ENCODE assay signal across 9 cellular contexts in the genomic region with DNA sequence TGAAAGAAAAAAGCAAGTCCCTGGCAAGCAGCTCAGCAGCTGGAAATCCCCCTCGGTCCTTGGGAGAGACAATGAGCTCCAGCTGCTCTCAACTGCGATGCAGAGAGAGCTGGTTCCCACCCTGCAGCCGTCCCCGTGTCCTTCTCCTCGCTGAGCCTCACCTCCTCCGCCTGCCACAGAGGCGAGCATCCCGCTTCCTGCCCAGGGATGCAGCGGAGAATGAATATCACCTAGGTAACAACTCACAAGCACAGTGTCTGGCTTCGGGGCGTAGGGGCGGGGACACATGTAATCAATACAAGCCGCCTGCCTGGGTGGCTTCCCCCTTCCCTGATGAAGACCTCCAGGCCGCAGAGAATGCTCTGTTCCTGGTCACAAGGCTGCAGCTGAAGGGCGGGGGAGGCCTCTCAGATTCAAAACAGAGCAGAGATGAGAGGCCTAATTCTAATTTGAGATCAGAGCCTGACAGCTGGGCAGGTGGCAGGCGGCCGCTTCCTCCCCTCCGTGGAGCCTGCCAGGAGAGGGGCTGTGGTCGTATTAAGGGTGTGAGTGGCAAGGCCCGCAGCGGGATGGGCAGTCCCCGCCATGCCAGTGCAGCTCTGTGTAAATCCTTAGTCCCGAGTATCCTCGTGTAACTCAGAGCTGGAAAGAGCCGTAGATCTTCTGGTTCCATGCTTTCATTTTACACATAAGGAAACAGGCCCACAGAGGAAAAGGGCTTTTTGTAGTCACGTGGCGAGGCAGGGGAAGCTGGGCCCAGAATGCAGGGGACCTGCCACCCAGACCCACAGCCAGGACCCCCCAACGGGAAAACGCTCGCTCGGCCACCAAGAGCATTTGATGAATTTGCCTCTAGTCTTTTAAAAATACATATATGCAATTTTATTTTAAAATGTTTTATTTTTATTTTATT. TPM values are rescaled to one million over a fixed set of nuclear protein-coding genes. Genes with fewer than 3 reads are reported as not detected.
DNase-seq lines count a peak whose midpoint lies in the region; ATAC-seq, FAIRE-seq and TF ChIP-seq lines count a peak whose summit lies in the region.
"Had no signal": no experiment of that assay in that cellular context is flagged by ENCODE, and none has a peak within 500 bp of the region (broad histone marks: within the 10 kb centered on the region; RNA-seq: fewer than 3 reads in every experiment).

No MANE protein-coding gene starts in this region.

- ATAC-seq in GM21786 (IDR thresholded peaks at IDR 0.05; ENCODE audit: unreplicated experiment) = peak; percentile 51

- no peaks in the 10 kb centered on the region for H3K9me3 Mint-ChIP-seq in nephron progenitor cell

- TF ChIP-seq POLR2A in GM12892 (IDR thresholded peaks at IDR 0.05; ENCODE audit: low read depth, low read length) = peak; percentile 61; the same call in 1 of the 2 replicates

- no peak overlapping the region for H3K4me3 Mint-ChIP-seq in nephron progenitor cell

- peak; percentile 92 for FAIRE-seq in GM12892 (lab: Jason Lieb, UNC)
- no peak for FAIRE-seq in small intestine (lab: Jason Lieb, UNC)
- FAIRE-seq: endometrium had no signal

- H3K36me3 ChIP-seq in small intestine (ENCODE audit: control insufficient read depth in 2 of 2, insufficient read depth in 2 of 2, low read length in 2 of 2) = no peaks in the 10 kb centered on the region

- no peak overlapping the region for H3K27ac Mint-ChIP-seq in nephron progenitor cell

- H3K4me3 ChIP-seq in small intestine (ENCODE audit: low read depth in 1 of 2, low read length in 2 of 2) = no peak overlapping the region

- 43 to 61% (median 50%) methylated on average over 30 to 31 of the region's 31 CpGs for WGBS in small intestine, 3 donors

- TF ChIP-seq CTCF in nephron progenitor cell (IDR thresholded peaks at IDR 0.05) = no peak

- no peaks in the 10 kb centered on the region for H3K36me3 Mint-ChIP-seq in nephron progenitor cell (ENCODE audit: low read depth)

- peaks cover 5% of the 10 kb centered on the region for H3K27me3 Mint-ChIP-seq in nephron progenitor cell (ENCODE audit: low read depth, poor library complexity)

- H3K27ac ChIP-seq in caudate nucleus (ENCODE audit: low read depth, low read length) (peak overlapping the region; percentile 78), small intestine (ENCODE audit: low read depth in 1 of 2, low read length in 1 of 2) (peak overlapping the region in 1 of 2 donors; percentile 81)

- no peaks in the 10 kb centered on the region for H3K27me3 ChIP-seq in small intestine (ENCODE audit: control insufficient read depth in 2 of 2, insufficient read depth in 2 of 2, low read length in 2 of 2)

- peak; percentile 61 for DNase-seq in GM12892 (ENCODE audit: insufficient read length)
- peak; percentile 56 to 61 for DNase-seq in NCI-H187 (lab: John Stamatoyannopoulos, UW)
- DNase-seq in caudate nucleus (lab: John Stamatoyannopoulos, UW) = peak in 37 of 61 donors; percentile 19 to 74 (median 37)
- peak; percentile 71 for DNase-seq in nephron progenitor cell
- no peak for DNase-seq in SW480 (ENCODE audit: low spot score)
- no peak for DNase-seq in HuH-7.5 (ENCODE audit: low spot score)
- DNase-seq in small intestine = no peak

- no peaks in the 10 kb centered on the region for H3K9me3 ChIP-seq in small intestine (ENCODE audit: control insufficient read depth, low read depth)

- peaks cover 23% of the 10 kb centered on the region for H3K4me1 Mint-ChIP-seq in nephron progenitor cell

- peaks cover 0 to 3% of the 10 kb centered on the region in 2 donors for H3K4me1 ChIP-seq in small intestine (ENCODE audit: control insufficient read depth in 2 of 2, insufficient read depth in 1 of 2, low read depth in 1 of 2, low read length in 1 of 2)

RNA-seq across cellular contexts. Expression of a gene that starts 24.3 kb away (rescaled TPM):
- polyA plus RNA-seq in GM12892 (2012; ENCODE audit: missing spikeins) = not detected
- polyA plus RNA-seq in small intestine = under 1 TPM in 1 of 3 donors, not detected in 2; 0.22 TPM

RNA-seq across cellular contexts. Expression of a gene that starts 29.4 kb away (rescaled TPM):
- polyA plus RNA-seq in GM12892 (2012; ENCODE audit: missing spikeins) = 1.7 TPM
- polyA plus RNA-seq in small intestine = 100 to 1,000 TPM in 2 of 3 donors, 10 to 100 TPM in 1; 25.0 to 143 (median 117) TPM

Comparison
In these comparisons a context has a peak if more than half of its experiments do, and no peak if none do; other contexts are left out.
1. DNase-seq: peak in GM12892 (single experiment), NCI-H187 (2 of 2), caudate nucleus (37 of 61) and nephron progenitor cell (single experiment); none in SW480 (single experiment), HuH-7.5 (single experiment) and small intestine (single experiment).